18 cellular contexts compared by ENCODE assay signal in genomic region chr10:117554371-117554770, GRCh38. TPM values are rescaled to one million over a fixed set of nuclear protein-coding genes. Genes with fewer than 3 reads are reported as not detected.
"Had no signal": no experiment of that assay in that cellular context is flagged by ENCODE, and none has a peak within 500 bp of the region (broad histone marks: within the 10 kb centered on the region; RNA-seq: fewer than 3 reads in every experiment).

No MANE protein-coding gene starts in this region.

- H3K36me3 Mint-ChIP-seq: activated naive CD4-positive, alpha-beta T cell treated with anti-CD3 and anti-CD28 coated beads, Interleukin-2, amount 50 U/mL, for 24 hours; immature natural killer cell had no signal

- DNase-seq: activated CD4-positive, alpha-beta T cell treated with anti-CD3 and anti-CD28 coated beads, Interleukin-2, amount 50 U/mL, for 48 hours; activated CD4-positive, CD25-positive, alpha-beta regulatory T cell treated with anti-CD3 and anti-CD28 coated beads, Interleukin-2, amount 50 U/mL, for 72 hours; activated CD8-positive, alpha-beta memory T cell treated with anti-CD3 and anti-CD28 coated beads, Interleukin-2, amount 10 ng/mL, durations not matched to agents 7 days and 5 days; activated effector memory CD4-positive, alpha-beta T cell treated with anti-CD3 and anti-CD28 coated beads, Interleukin-2, amount 50 U/mL, for 16 hours; activated T-cell treated with anti-CD3 and anti-CD28 coated beads, Interleukin-2, amount 50 U/mL, for 1 hour; amniotic stem cell; caudate nucleus; hypothalamus; immature natural killer cell; lower lobe of right lung; stimulated activated naive CD8-positive, alpha-beta T cell treated with anti-CD3 and anti-CD28 coated beads, Interleukin-15, Interleukin-2, amounts not matched to agents 100 U/mL and 50 U/mL, for 24 hours; T-helper 1 cell; T1000; transverse colon had no signal

- H3K4me3 Mint-ChIP-seq: activated CD8-positive, alpha-beta memory T cell treated with anti-CD3 and anti-CD28 coated beads, Interleukin-2, amount 10 ng/mL, durations not matched to agents 7 days and 5 days; activated naive CD4-positive, alpha-beta T cell treated with anti-CD3 and anti-CD28 coated beads, Interleukin-2, amount 50 U/mL, for 24 hours had no signal

- H3K27ac Mint-ChIP-seq: activated naive CD4-positive, alpha-beta T cell treated with anti-CD3 and anti-CD28 coated beads, Interleukin-2, amount 50 U/mL, for 24 hours; immature natural killer cell had no signal

- H3K9me3 ChIP-seq: esophagus muscularis mucosa, lower lobe of right lung, transverse colon had no signal

- H3K4me1 ChIP-seq: lower lobe of right lung, parathyroid adenoma had no signal

- H3K36me3 ChIP-seq: esophagus muscularis mucosa, lower lobe of right lung, transverse colon had no signal

- H2AFZ ChIP-seq: parathyroid adenoma had no signal

- H3K79me2 ChIP-seq: parathyroid adenoma had no signal

- H3K9me3 Mint-ChIP-seq: activated naive CD4-positive, alpha-beta T cell treated with anti-CD3 and anti-CD28 coated beads, Interleukin-2, amount 50 U/mL, for 24 hours had no signal

- H3K4me3 ChIP-seq: coronary artery, esophagus muscularis mucosa, lower lobe of right lung, transverse colon had no signal

- H3K27ac ChIP-seq: coronary artery, esophagus muscularis mucosa, lower lobe of right lung, parathyroid adenoma, transverse colon had no signal

- ATAC-seq: activated CD8-positive, alpha-beta memory T cell treated with anti-CD3 and anti-CD28 coated beads, Interleukin-2, amount 10 ng/mL, durations not matched to agents 7 days and 5 days; lower lobe of right lung; stimulated activated naive CD8-positive, alpha-beta T cell treated with anti-CD3 and anti-CD28 coated beads, Interleukin-15, Interleukin-2, amounts not matched to agents 100 U/mL and 50 U/mL, for 24 hours had no signal

RNA-seq across cellular contexts. Expression of gene EMX2, which starts 11.8 kb away (rescaled TPM):
- total RNA-seq: activated CD8-positive, alpha-beta memory T cell treated with anti-CD3 and anti-CD28 coated beads, Interleukin-2, amount 10 ng/mL, durations not matched to agents 7 days and 5 days; lower lobe of right lung had no signal
- polyA plus RNA-seq: immature natural killer cell had no signal
